In genomic region chr6:11172501-11173337, GRCh38 we compare ENCODE assay signal across 8 cellular contexts. TPM values are rescaled to one million over a fixed set of nuclear protein-coding genes. Genes with fewer than 3 reads are reported as not detected.
DNase-seq lines count a peak whose midpoint lies in the region; ATAC-seq and TF ChIP-seq lines count a peak whose summit lies in the region.

No MANE protein-coding gene starts in this region.

- H3K27me3 Mint-ChIP-seq in nephron progenitor cell (ENCODE audit: low read depth, poor library complexity), result no peaks in the 10 kb centered on the region

- H3K27ac ChIP-seq in esophagus squamous epithelium (no peak overlapping the region), stomach (no peak overlapping the region)

- H3K9me3 ChIP-seq in esophagus squamous epithelium (no peaks in the 10 kb centered on the region), stomach (no peaks in the 10 kb centered on the region)

- ATAC-seq in GM21447 (IDR thresholded peaks at IDR 0.05; ENCODE audit: unreplicated experiment), result peak; percentile 61
- no peak for ATAC-seq in GM19467 (IDR thresholded peaks at IDR 0.05; ENCODE audit: unreplicated experiment)

- H3K9me3 Mint-ChIP-seq in nephron progenitor cell, result no peaks in the 10 kb centered on the region

- H3K4me3 ChIP-seq in esophagus squamous epithelium (peak overlapping the region in 1 of 4 donors; percentile 40), stomach (no peak overlapping the region)

- peak overlapping the region; percentile 11 for H3K27ac Mint-ChIP-seq in nephron progenitor cell

- intact Hi-C loops in esophagus squamous epithelium (cut with DNase I) (loop anchor here (10.0 kb wide), 1 partner anchor 322 kb away; no protein-coding TSS in a partner anchor), stomach (cut with DNase I; ENCODE audit: low total_unique reads) (loop anchor here (10.0 kb wide), 1 partner anchor 322 kb away; no protein-coding TSS in a partner anchor)

- H3K4me3 Mint-ChIP-seq in nephron progenitor cell, result no peak overlapping the region

- H3K27me3 ChIP-seq in esophagus squamous epithelium (no peaks in the 10 kb centered on the region), stomach (no peaks in the 10 kb centered on the region)

- H3K36me3 Mint-ChIP-seq in nephron progenitor cell (ENCODE audit: low read depth), result no peaks in the 10 kb centered on the region

- H3K4me1 Mint-ChIP-seq in nephron progenitor cell, result peaks cover 24% of the 10 kb centered on the region

- H3K4me1 ChIP-seq in esophagus squamous epithelium (peaks cover 0 to 9% (median 6%) of the 10 kb centered on the region in 3 donors), stomach (peaks cover 0 to 9% (median 6%) of the 10 kb centered on the region in 4 donors)

- WGBS in esophagus squamous epithelium, 2 donors, result 22 to 36% methylated on average over 16 to 17 of the region's 17 CpGs
- 22 to 34% (median 28%) methylated on average over 15 to 17 of the region's 17 CpGs for WGBS in stomach, 5 donors

- no peak for TF ChIP-seq POLR2A in esophagus squamous epithelium (IDR thresholded peaks at IDR 0.05)
- no peak for TF ChIP-seq POLR2A in stomach (IDR thresholded peaks at IDR 0.05)

- no peak for TF ChIP-seq EP300 in stomach (IDR thresholded peaks at IDR 0.05)

- TF ChIP-seq CTCF in esophagus squamous epithelium (IDR thresholded peaks at IDR 0.05) (peak; percentile 70 to 85 (median 82)), nephron progenitor cell (IDR thresholded peaks at IDR 0.05) (peak; percentile 82), stomach (IDR thresholded peaks at IDR 0.05) (peak in 5 of 7 experiments; percentile 68 to 86 (median 82))

- peak; percentile 60 for DNase-seq in AG20443 (ENCODE audit: low spot score)
- peak; percentile 19 for DNase-seq in NOMO-1 treated with DMSO at 0.1 percent for 48 hours (lab: John Stamatoyannopoulos, UW; ENCODE audit: unreplicated experiment)
- peak; percentile 95 for DNase-seq in activated CD8-positive, alpha-beta memory T cell treated with anti-CD3 and anti-CD28 coated beads, Interleukin-2, amount 50 U/mL, for 48 hours
- DNase-seq in esophagus squamous epithelium (lab: John Stamatoyannopoulos, UW), result no peak
- peak; percentile 83 for DNase-seq in nephron progenitor cell
- DNase-seq in stomach, result peak; percentile 74

- no peaks in the 10 kb centered on the region for H3K36me3 ChIP-seq in esophagus squamous epithelium
- H3K36me3 ChIP-seq in stomach, result no peaks in the 10 kb centered on the region

RNA-seq across cellular contexts. Expression of gene NEDD9, which starts 59.7 kb away (rescaled TPM):
- total RNA-seq in esophagus squamous epithelium (10 to 100 TPM in 2 of 4 donors, 1 to 10 TPM in 2; 7.7 to 14.9 (median 10.9) TPM), stomach (10 to 100 TPM; 11.3 to 97.9 (median 48.2) TPM)
- polyA plus RNA-seq in stomach, result 10 to 100 TPM in 1 of 3 donors, 1 to 10 TPM in 2; 4.2 to 19.6 (median 9.2) TPM
